In genomic region chr22:20951932-20952380, GRCh38 we compare ENCODE assay signal across 1 cellular context.
TF ChIP-seq lines count a peak whose summit lies in the region.

No MANE protein-coding gene starts in this region.

TF ChIP-seq in K562, 482 proteins besides CTCF, POLR2A, EP300 and RAD21 (continues in another document):
- TF ChIP-seq USF2 (CRISPR knock-in tag; IDR thresholded peaks at IDR 0.05) = 0 out of 2 replicates have a peak, but pooled peaks have one; percentile 10
- peak; percentile 42; the same call in 1 of the 2 replicates for TF ChIP-seq ZBTB1 (CRISPR knock-in tag; IDR thresholded peaks at IDR 0.05; ENCODE audit: borderline replicate concordance, low read depth)
- peak; percentile 70 for TF ChIP-seq CHD7 (IDR thresholded peaks at IDR 0.05; ENCODE audit: low read depth, low read length)
- TF ChIP-seq XRCC5 (IDR thresholded peaks at IDR 0.05; ENCODE audit: low read depth, low read length) = peak; percentile 19; the same call in 1 of the 2 replicates
- peak; percentile 34; the same call in 1 of the 2 replicates for TF ChIP-seq SUPT5H (IDR thresholded peaks at IDR 0.05)
- 0 out of 2 replicates have a peak, but pooled peaks have one; percentile 45 for TF ChIP-seq KDM2B (CRISPR knock-in tag; IDR thresholded peaks at IDR 0.05)
- TF ChIP-seq TFAP4 (CRISPR knock-in tag; IDR thresholded peaks at IDR 0.05; ENCODE audit: borderline replicate concordance) = 0 out of 2 replicates have a peak, but pooled peaks have one; percentile 26
- TF ChIP-seq CUX1 (CRISPR knock-in tag; IDR thresholded peaks at IDR 0.05) = no peak
- TF ChIP-seq E2F8 (IDR thresholded peaks at IDR 0.05; ENCODE audit: low read depth, partially characterized antibody) = no peak
- TF ChIP-seq LCOR (CRISPR knock-in tag; IDR thresholded peaks at IDR 0.05) = 0 out of 2 replicates have a peak, but pooled peaks have one; percentile 14
- TF ChIP-seq WHSC1 (IDR thresholded peaks at IDR 0.05; ENCODE audit: low read length) = peak; percentile 95
- TF ChIP-seq GMEB1 (CRISPR knock-in tag; IDR thresholded peaks at IDR 0.05) = no peak
- TF ChIP-seq FOXA3 (CRISPR knock-in tag; conservative IDR thresholded peaks at IDR 0.05 in 1 of 2, IDR thresholded peaks at IDR 0.05 in 1 of 2) = 0 out of 4 replicates have a peak, but pooled peaks of 1 of the 2 experiments have one; percentile 29
- TF ChIP-seq POLR2G (IDR thresholded peaks at IDR 0.05; ENCODE audit: low read depth, low read length) = 0 out of 2 replicates have a peak, but pooled peaks have one; percentile 47
- 0 out of 2 replicates have a peak, but pooled peaks have one; percentile 29 for TF ChIP-seq CGGBP1 (CRISPR knock-in tag; IDR thresholded peaks at IDR 0.05)
- TF ChIP-seq NR2C2 (CRISPR knock-in tag; IDR thresholded peaks at IDR 0.05) = 0 out of 2 replicates have a peak, but pooled peaks have one; percentile 19
- no peak for TF ChIP-seq NR2C2 (tag; IDR thresholded peaks at IDR 0.05)
- TF ChIP-seq EZH2 (IDR thresholded peaks at IDR 0.05; ENCODE audit: borderline replicate concordance, low read depth, low read length) = no peak
- TF ChIP-seq TEAD4 (IDR thresholded peaks at IDR 0.05; ENCODE audit: low read length) = 0 out of 2 replicates have a peak, but pooled peaks have one; percentile 10
- no peak for TF ChIP-seq TEAD4 (CRISPR knock-in tag; IDR thresholded peaks at IDR 0.05; ENCODE audit: borderline replicate concordance)
- TF ChIP-seq, protein P1, sequence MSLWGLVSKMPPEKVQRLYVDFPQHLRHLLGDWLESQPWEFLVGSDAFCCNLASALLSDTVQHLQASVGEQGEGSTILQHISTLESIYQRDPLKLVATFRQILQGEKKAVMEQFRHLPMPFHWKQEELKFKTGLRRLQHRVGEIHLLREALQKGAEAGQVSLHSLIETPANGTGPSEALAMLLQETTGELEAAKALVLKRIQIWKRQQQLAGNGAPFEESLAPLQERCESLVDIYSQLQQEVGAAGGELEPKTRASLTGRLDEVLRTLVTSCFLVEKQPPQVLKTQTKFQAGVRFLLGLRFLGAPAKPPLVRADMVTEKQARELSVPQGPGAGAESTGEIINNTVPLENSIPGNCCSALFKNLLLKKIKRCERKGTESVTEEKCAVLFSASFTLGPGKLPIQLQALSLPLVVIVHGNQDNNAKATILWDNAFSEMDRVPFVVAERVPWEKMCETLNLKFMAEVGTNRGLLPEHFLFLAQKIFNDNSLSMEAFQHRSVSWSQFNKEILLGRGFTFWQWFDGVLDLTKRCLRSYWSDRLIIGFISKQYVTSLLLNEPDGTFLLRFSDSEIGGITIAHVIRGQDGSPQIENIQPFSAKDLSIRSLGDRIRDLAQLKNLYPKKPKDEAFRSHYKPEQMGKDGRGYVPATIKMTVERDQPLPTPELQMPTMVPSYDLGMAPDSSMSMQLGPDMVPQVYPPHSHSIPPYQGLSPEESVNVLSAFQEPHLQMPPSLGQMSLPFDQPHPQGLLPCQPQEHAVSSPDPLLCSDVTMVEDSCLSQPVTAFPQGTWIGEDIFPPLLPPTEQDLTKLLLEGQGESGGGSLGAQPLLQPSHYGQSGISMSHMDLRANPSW (CRISPR knock-in tag; IDR thresholded peaks at IDR 0.05) = no peak
- no peak for TF ChIP-seq BRCA1 (IDR thresholded peaks at IDR 0.05)
- TF ChIP-seq BRCA1 (CRISPR knock-in tag; IDR thresholded peaks at IDR 0.05) = 0 out of 2 replicates have a peak, but pooled peaks have one; percentile 88
- TF ChIP-seq ZC3H4 (CRISPR knock-in tag; IDR thresholded peaks at IDR 0.05; ENCODE audit: borderline replicate concordance) = peak; percentile 80; the same call in 1 of the 2 replicates
- 0 out of 2 replicates have a peak, but pooled peaks have one; percentile 44 for TF ChIP-seq SP1 (CRISPR knock-in tag; IDR thresholded peaks at IDR 0.05)
